ENCODE assay signal across 8 cellular contexts in genomic region chr12:109998241-109998903, GRCh38. TPM values are rescaled to one million over a fixed set of nuclear protein-coding genes. Genes with fewer than 3 reads are reported as not detected.
DNase-seq lines count a peak whose midpoint lies in the region; ATAC-seq, FAIRE-seq and TF ChIP-seq lines count a peak whose summit lies in the region.

No MANE protein-coding gene starts in this region.

- peak overlapping the region; percentile 90 for H3K4me2 ChIP-seq in BLaER1

- H3K4me1 Mint-ChIP-seq in naive thymus-derived CD8-positive, alpha-beta T cell: peaks cover 27 to 83% (median 65%) of the 10 kb centered on the region in 4 donors

- POLR2A ChIA-PET in naive thymus-derived CD8-positive, alpha-beta T cell (lab: Charles Lee): interaction anchor here (0.6 to 1.7 kb wide), 3 partner anchors 97 to 521 kb away, joined by 3 to 4 read pairs (median 3); partner anchors contain the start of genes KCTD10 and UBE3B

- H3K4me3 ChIP-seq in BLaER1 (peak overlapping the region; percentile 92), bronchial epithelial cell (ENCODE audit: low read depth, low read length) (peak overlapping the region; percentile 90)
- H3K4me3 ChIP-seq in Jurkat, Clone E6-1 (ENCODE audit: low read length): peak overlapping the region; percentile 70

- peak overlapping the region; percentile 96 for H3K27ac ChIP-seq in BLaER1

- peak overlapping the region; percentile 92 to 98 (median 95) for H3K4me3 Mint-ChIP-seq in naive thymus-derived CD8-positive, alpha-beta T cell

- no peak for TF ChIP-seq CTCF in bronchial epithelial cell (IDR thresholded peaks at IDR 0.05; ENCODE audit: insufficient read depth, low read length, severe bottlenecking)

- no peaks in the 10 kb centered on the region for H3K27me3 Mint-ChIP-seq in naive thymus-derived CD8-positive, alpha-beta T cell

- H3K36me3 Mint-ChIP-seq in naive thymus-derived CD8-positive, alpha-beta T cell: peaks cover 0 to 4% (median 0%) of the 10 kb centered on the region in 3 donors

- ATAC-seq in naive thymus-derived CD8-positive, alpha-beta T cell: no peak
- ATAC-seq in HG03139 (IDR thresholded peaks at IDR 0.05; ENCODE audit: unreplicated experiment): no peak

- peaks cover 9% of the 10 kb centered on the region for H3K36me3 ChIP-seq in BLaER1
- no peaks in the 10 kb centered on the region for H3K36me3 ChIP-seq in bronchial epithelial cell (ENCODE audit: control insufficient read depth, insufficient read depth, low read length)

- H3K9me3 ChIP-seq in BLaER1: no peaks in the 10 kb centered on the region

- H3K27me3 ChIP-seq in BLaER1 (peaks cover 27% of the 10 kb centered on the region), bronchial epithelial cell (ENCODE audit: control insufficient read depth, insufficient read depth, low read length) (no peaks in the 10 kb centered on the region)

- DNase-seq in Jurkat, Clone E6-1 (ENCODE audit: low read depth, low spot score): peak; percentile 14
- DNase-seq in bronchial epithelial cell (ENCODE audit: low read depth) (no peak), Kasumi-1 (lab: John Stamatoyannopoulos, UW) (no peak), posterior cingulate gyrus (no peak)
- DNase-seq in naive thymus-derived CD8-positive, alpha-beta T cell: no peak
- DNase-seq in activated CD4-positive, CD25-positive, alpha-beta regulatory T cell (lab: John Stamatoyannopoulos, UW): no peak

- peak overlapping the region; percentile 95 to 99 (median 98) for H3K27ac Mint-ChIP-seq in naive thymus-derived CD8-positive, alpha-beta T cell

- peaks cover 46% of the 10 kb centered on the region for H3K4me1 ChIP-seq in BLaER1

- peak overlapping the region; percentile 96 for H3K9ac ChIP-seq in BLaER1

- H3K9me3 Mint-ChIP-seq in naive thymus-derived CD8-positive, alpha-beta T cell: no peaks in the 10 kb centered on the region

- intact Hi-C loops in posterior cingulate gyrus (cut with DNase I): loop anchor here (5.0 kb wide), 1 partner anchor 96 kb away; the partner anchor contains the start of gene TCHP

- no peak for FAIRE-seq in bronchial epithelial cell (lab: Jason Lieb, UNC)

- peaks cover 47% of the 10 kb centered on the region for H4K20me1 ChIP-seq in BLaER1

RNA-seq across cellular contexts. Expression of gene ANKRD13A, which starts 0.9 kb away (rescaled TPM):
- 34.9 TPM for polyA plus RNA-seq in Jurkat, Clone E6-1 (2012; ENCODE audit: insufficient read depth, insufficient read length)
- 27.3 and 36.9 TPM in 2 replicates for total RNA-seq in bronchial epithelial cell
- 10 to 100 TPM; 56.8 to 61.7 TPM for total RNA-seq in naive thymus-derived CD8-positive, alpha-beta T cell
- polyA plus RNA-seq in naive thymus-derived CD8-positive, alpha-beta T cell: 10 to 100 TPM; 37.0 to 45.9 (median 40.1) TPM

RNA-seq across cellular contexts. Expression of gene GIT2, which starts 2.2 kb away (rescaled TPM):
- 42.3 TPM for polyA plus RNA-seq in Jurkat, Clone E6-1 (2012; ENCODE audit: insufficient read depth, insufficient read length)
- 21.9 and 22.4 TPM in 2 replicates for total RNA-seq in bronchial epithelial cell
- total RNA-seq in naive thymus-derived CD8-positive, alpha-beta T cell: 100 to 1,000 TPM in 1 of 2 experiments, 10 to 100 TPM in 1; 99.0 to 102 TPM
- 10 to 100 TPM; 54.9 to 67.4 (median 57.6) TPM for polyA plus RNA-seq in naive thymus-derived CD8-positive, alpha-beta T cell

RNA-seq across cellular contexts. Expression of gene C12orf76, which starts 50.0 kb away (rescaled TPM):
- 9.3 TPM for polyA plus RNA-seq in Jurkat, Clone E6-1 (2012; ENCODE audit: insufficient read depth, insufficient read length)
- total RNA-seq in bronchial epithelial cell: 12.8 and 17.9 TPM in 2 replicates
- total RNA-seq in naive thymus-derived CD8-positive, alpha-beta T cell: 10 to 100 TPM; 20.2 to 22.3 TPM
- polyA plus RNA-seq in naive thymus-derived CD8-positive, alpha-beta T cell: 10 to 100 TPM; 15.6 to 19.2 (median 18.8) TPM
